Comparison of ENCODE assay signal across 8 cellular contexts in the genomic region with DNA sequence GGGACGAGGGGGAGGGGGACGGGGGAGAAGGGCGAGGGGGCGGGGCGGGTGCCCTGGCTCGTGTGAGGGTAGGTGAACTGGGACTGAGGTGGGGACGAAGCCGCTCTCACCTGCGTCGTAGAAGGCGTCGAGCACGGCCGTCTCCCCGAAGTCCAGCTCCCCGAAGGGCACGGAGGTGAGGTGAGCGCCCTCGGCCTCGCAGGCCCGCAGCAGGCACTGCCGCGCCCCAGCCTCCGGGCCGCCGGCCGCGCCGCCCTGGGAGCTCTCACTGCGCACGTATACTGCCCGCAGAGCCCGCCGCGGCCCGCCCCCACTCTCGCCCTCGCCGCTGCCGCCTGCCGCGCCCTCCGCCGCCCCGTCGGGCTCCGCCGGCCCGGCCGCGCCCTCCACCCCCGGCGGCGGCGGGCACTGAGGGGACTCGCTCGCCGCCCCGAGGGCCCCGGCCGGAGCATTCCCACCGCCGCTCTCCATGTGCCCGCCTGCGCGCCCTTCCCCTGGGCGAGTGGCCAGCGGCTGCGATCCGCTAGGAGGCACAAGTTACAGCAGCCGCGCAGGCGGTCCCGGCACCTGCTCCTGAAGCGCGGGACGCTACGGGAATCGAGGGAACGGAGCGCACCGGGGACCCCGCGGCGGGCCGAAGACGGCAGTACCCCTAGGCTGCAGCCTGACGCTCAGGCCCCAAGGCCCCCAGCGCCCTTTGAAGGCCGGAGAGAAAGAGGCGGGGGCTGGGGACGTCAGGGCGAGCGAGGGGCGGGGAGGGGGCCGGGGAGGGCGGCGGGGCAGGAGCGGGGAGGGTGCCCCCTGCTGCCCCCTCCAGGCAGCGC.
A peak's percentile ranks its signal among the peaks of the same experiment; 100 is the strongest.
DNase-seq lines count a peak whose midpoint lies in the region; ATAC-seq and TF ChIP-seq lines count a peak whose summit lies in the region.

MAP3K15 (minus strand) TSS at position 718 of the 824 bp plus-strand sequence; CDS start at position 471, 247 bp downstream.

- H3K4me1 ChIP-seq in MM.1S (ENCODE audit: low read length) (no peaks in the 10 kb centered on the region), iPS-20b (ENCODE audit: insufficient read depth, low read length) (no peaks in the 10 kb centered on the region)

- H2AFZ ChIP-seq in MM.1S (ENCODE audit: low read length) = peak within 1 kb of the TSS; percentile 75

- H4K20me1 ChIP-seq in MM.1S (ENCODE audit: insufficient read depth, low read length) = no peaks in the 10 kb centered on the region

- peak within 1 kb of the TSS; percentile 52 for H3K4me3 ChIP-seq in MM.1S (ENCODE audit: low read length)
- H3K4me3 ChIP-seq in iPS-20b (ENCODE audit: low read length) = peak within 1 kb of the TSS; percentile 69

- TF ChIP-seq CTCF in MM.1S (IDR thresholded peaks at IDR 0.05; ENCODE audit: low read length) = no peak

- peak; percentile 34 for DNase-seq in SKM-1 (lab: John Stamatoyannopoulos, UW; ENCODE audit: unreplicated experiment)
- DNase-seq in SKM-1 treated with dmso at 0.1 percent for 144 hours (lab: John Stamatoyannopoulos, UW; ENCODE audit: unreplicated experiment) = no peak
- peak; percentile 38 for DNase-seq in MM.1S
- peak; percentile 15 for DNase-seq in activated naive CD4-positive, alpha-beta T cell treated with anti-CD3 and anti-CD28 coated beads, Interleukin-2, amount 50 U/mL, for 16 hours
- peak; percentile 14 to 23 for DNase-seq in stimulated activated naive CD8-positive, alpha-beta T cell treated with anti-CD3 and anti-CD28 coated beads, Interleukin-15, amount 100 ng/mL, for 72 hours
- no peak for DNase-seq in medulla oblongata (ENCODE audit: extremely low spot score)

- no peak within 1 kb of the TSS for H3K9ac ChIP-seq in MM.1S (ENCODE audit: low read length)
- peak within 1 kb of the TSS; percentile 51; the same call in 1 of the 2 replicates for H3K9ac ChIP-seq in iPS-20b (ENCODE audit: low read depth, low read length)

- H3K27ac ChIP-seq in MM.1S (ENCODE audit: low read length) (no peak within 1 kb of the TSS), iPS-20b (ENCODE audit: low read length) (no peak within 1 kb of the TSS)

- H3K4me1 Mint-ChIP-seq in stimulated activated naive CD8-positive, alpha-beta T cell treated with anti-CD3 and anti-CD28 coated beads, Interleukin-15, amount 100 ng/mL, for 72 hours = peaks cover 6% of the 10 kb centered on the region

- no peak within 1 kb of the TSS for H3K27ac Mint-ChIP-seq in stimulated activated naive CD8-positive, alpha-beta T cell treated with anti-CD3 and anti-CD28 coated beads, Interleukin-15, amount 100 ng/mL, for 72 hours

- peak; percentile 82 for ATAC-seq in stimulated activated naive CD8-positive, alpha-beta T cell treated with anti-CD3 and anti-CD28 coated beads, Interleukin-15, amount 100 ng/mL, for 72 hours
- no peak for ATAC-seq in HG03280 (IDR thresholded peaks at IDR 0.05; ENCODE audit: unreplicated experiment)

- H3F3A ChIP-seq in MM.1S (ENCODE audit: insufficient read depth, low read length) = no peaks in the 10 kb centered on the region

- peak within 1 kb of the TSS; percentile 87 for H3K4me2 ChIP-seq in MM.1S (ENCODE audit: low read depth, low read length)

- H3K9me3 ChIP-seq in MM.1S (replicated peaks; ENCODE audit: insufficient read depth, low read length) = no peaks in the 10 kb centered on the region
- H3K9me3 ChIP-seq in iPS-20b (ENCODE audit: insufficient read depth, low read depth, low read length) = no peaks in the 10 kb centered on the region

- H3K27me3 ChIP-seq in MM.1S (replicated peaks; ENCODE audit: insufficient read depth, low read length) (no peaks in the 10 kb centered on the region), iPS-20b (ENCODE audit: insufficient read depth, low read length) (peaks cover 8% of the 10 kb centered on the region; the same call in 1 of the 2 replicates)

- peaks cover 37% of the 10 kb centered on the region for H3K27me3 Mint-ChIP-seq in stimulated activated naive CD8-positive, alpha-beta T cell treated with anti-CD3 and anti-CD28 coated beads, Interleukin-15, amount 100 ng/mL, for 72 hours

- no peaks in the 10 kb centered on the region for H3K9me3 Mint-ChIP-seq in stimulated activated naive CD8-positive, alpha-beta T cell treated with anti-CD3 and anti-CD28 coated beads, Interleukin-15, amount 100 ng/mL, for 72 hours

- no peaks in the 10 kb centered on the region for H3K9me2 ChIP-seq in MM.1S (replicated peaks; ENCODE audit: insufficient read depth, low read length)

- H3K36me3 ChIP-seq in MM.1S (replicated peaks; ENCODE audit: insufficient read depth, low read length) (no peaks in the 10 kb centered on the region), iPS-20b (ENCODE audit: insufficient read depth, low read depth, low read length) (no peaks in the 10 kb centered on the region)

- no peaks in the 10 kb centered on the region for H3K79me2 ChIP-seq in MM.1S (ENCODE audit: low read length)

- peak within 1 kb of the TSS; percentile 64 to 80 for H3K4me3 Mint-ChIP-seq in stimulated activated naive CD8-positive, alpha-beta T cell treated with anti-CD3 and anti-CD28 coated beads, Interleukin-15, amount 100 ng/mL, for 72 hours

Comparison
In these comparisons a context has a peak if more than half of its experiments do, and no peak if none do; other contexts are left out.
1. DNase-seq: peak in SKM-1 (single experiment), MM.1S (single experiment), activated naive CD4-positive, alpha-beta T cell treated with anti-CD3 and anti-CD28 coated beads, Interleukin-2, amount 50 U/mL, for 16 hours (single experiment) and stimulated activated naive CD8-positive, alpha-beta T cell treated with anti-CD3 and anti-CD28 coated beads, Interleukin-15, amount 100 ng/mL, for 72 hours (2 of 2); none in SKM-1 treated with dmso at 0.1 percent for 144 hours (single experiment) and medulla oblongata (single experiment).